Comparison of ENCODE assay signal across 11 cellular contexts in genomic region chr1:234924450-234925355, GRCh38.
A peak's percentile ranks its signal among the peaks of the same experiment; 100 is the strongest.
DNase-seq lines count a peak whose midpoint lies in the region; ATAC-seq, FAIRE-seq and TF ChIP-seq lines count a peak whose summit lies in the region.
"Had no signal": no experiment of that assay in that cellular context is flagged by ENCODE, and none has a peak within 500 bp of the region (broad histone marks: within the 10 kb centered on the region; RNA-seq: fewer than 3 reads in every experiment).

No MANE protein-coding gene starts in this region.

- H3K27me3 Mint-ChIP-seq in activated T-helper 1 cell treated with anti-CD3 and anti-CD28 coated beads, Interleukin-12 subunit alpha, Interleukin-12 subunit beta, Interleukin-2, Interleukin-4 antibody, amounts not matched to agents 30 ng/mL and 10 ng/mL and 1 ng/mL, durations not matched to agents 14 hours and 24 hours and 36 hours (ENCODE audit: insufficient read depth), result no peaks in the 10 kb centered on the region
- H3K27me3 Mint-ChIP-seq: progenitor cell of endocrine pancreas had no signal

- H3K4me3 ChIP-seq in kidney (ENCODE audit: low read length in 2 of 2) (no peak overlapping the region), skin epidermis (no peak overlapping the region)

- H3K27ac ChIP-seq in kidney (ENCODE audit: low read depth in 2 of 2, low read length in 2 of 2), result peak overlapping the region; percentile 40 to 88
- peak overlapping the region in 17 of 21 experiments; percentile 13 to 89 (median 70) for H3K27ac ChIP-seq in skin epidermis
- H3K27ac ChIP-seq: WERI-Rb-1 had no signal

- H3K9ac ChIP-seq in kidney (ENCODE audit: low read length in 2 of 2), result no peak overlapping the region

- no peak overlapping the region for H3K4me3 Mint-ChIP-seq in activated T-helper 1 cell treated with anti-CD3 and anti-CD28 coated beads, Interleukin-12 subunit alpha, Interleukin-12 subunit beta, Interleukin-2, Interleukin-4 antibody, amounts not matched to agents 30 ng/mL and 10 ng/mL and 1 ng/mL, durations not matched to agents 14 hours and 24 hours and 36 hours

- TF ChIP-seq POLR2A in GM18505 (IDR thresholded peaks at IDR 0.05; ENCODE audit: borderline replicate concordance, extremely low read depth, insufficient read depth, insufficient read length), result no peak

- no peak for DNase-seq in activated T-helper 1 cell treated with anti-CD3 and anti-CD28 coated beads, Interleukin-12 subunit alpha, Interleukin-12 subunit beta, Interleukin-2, Interleukin-4 antibody, amounts not matched to agents 30 ng/mL and 10 ng/mL and 1 ng/mL, durations not matched to agents 14 hours and 24 hours and 36 hours (ENCODE audit: low spot score)
- DNase-seq in kidney (no peak), HCEC 1CT (no peak)
- no peak for DNase-seq in stimulated activated CD4-positive, alpha-beta T cell treated with anti-CD3 and anti-CD28 coated beads, Interleukin-4, amount 100 ng/mL, for 4 hours
- DNase-seq: NCI-H748 treated with DMSO at 0.1 percent for 48 hours, WERI-Rb-1 had no signal

- intact Hi-C loops in activated T-helper 1 cell treated with anti-CD3 and anti-CD28 coated beads, Interleukin-12 subunit alpha, Interleukin-12 subunit beta, Interleukin-2, Interleukin-4 antibody, amounts not matched to agents 30 ng/mL and 10 ng/mL and 1 ng/mL, durations not matched to agents 14 hours and 24 hours and 36 hours (cut with micrococcal nuclease), result no loop called here
- intact Hi-C loops in kidney (cut with DNase I), result no loop called here

- no peaks in the 10 kb centered on the region for H3K36me3 ChIP-seq in kidney (ENCODE audit: control insufficient read depth in 1 of 2, insufficient read depth in 2 of 2, low read length in 2 of 2)
- H3K36me3 ChIP-seq: WERI-Rb-1 had no signal

- H3K4me1 ChIP-seq in kidney (ENCODE audit: control insufficient read depth in 1 of 2, insufficient read depth in 1 of 2, low read depth in 1 of 2, low read length in 2 of 2), result peaks cover 28 to 40% of the 10 kb centered on the region in 2 donors

- peaks cover 64% of the 10 kb centered on the region for H3K4me1 Mint-ChIP-seq in activated T-helper 1 cell treated with anti-CD3 and anti-CD28 coated beads, Interleukin-12 subunit alpha, Interleukin-12 subunit beta, Interleukin-2, Interleukin-4 antibody, amounts not matched to agents 30 ng/mL and 10 ng/mL and 1 ng/mL, durations not matched to agents 14 hours and 24 hours and 36 hours (ENCODE audit: low read depth)

- H3K27ac Mint-ChIP-seq in activated T-helper 1 cell treated with anti-CD3 and anti-CD28 coated beads, Interleukin-12 subunit alpha, Interleukin-12 subunit beta, Interleukin-2, Interleukin-4 antibody, amounts not matched to agents 30 ng/mL and 10 ng/mL and 1 ng/mL, durations not matched to agents 14 hours and 24 hours and 36 hours, result peak overlapping the region; percentile 73
- H3K27ac Mint-ChIP-seq: progenitor cell of endocrine pancreas had no signal

- no peak for ATAC-seq in GM18520 (IDR thresholded peaks at IDR 0.05; ENCODE audit: unreplicated experiment)
- no peak for ATAC-seq in GM18505 (IDR thresholded peaks at IDR 0.05; ENCODE audit: unreplicated experiment)

- no peaks in the 10 kb centered on the region for H3K9me3 ChIP-seq in kidney (ENCODE audit: control insufficient read depth in 1 of 2, low read length in 2 of 2)

- H3K9me3 Mint-ChIP-seq in activated T-helper 1 cell treated with anti-CD3 and anti-CD28 coated beads, Interleukin-12 subunit alpha, Interleukin-12 subunit beta, Interleukin-2, Interleukin-4 antibody, amounts not matched to agents 30 ng/mL and 10 ng/mL and 1 ng/mL, durations not matched to agents 14 hours and 24 hours and 36 hours, result peaks cover 26% of the 10 kb centered on the region

- H3K36me3 Mint-ChIP-seq in activated T-helper 1 cell treated with anti-CD3 and anti-CD28 coated beads, Interleukin-12 subunit alpha, Interleukin-12 subunit beta, Interleukin-2, Interleukin-4 antibody, amounts not matched to agents 30 ng/mL and 10 ng/mL and 1 ng/mL, durations not matched to agents 14 hours and 24 hours and 36 hours (ENCODE audit: low read depth), result peaks cover 14% of the 10 kb centered on the region

- no peak for FAIRE-seq in kidney (lab: Jason Lieb, UNC)

- TF ChIP-seq CTCF in GM12872 (IDR thresholded peaks at IDR 0.05; ENCODE audit: insufficient read depth, low read depth, low read length) (0 out of 3 replicates have a peak, but pooled peaks have one; percentile 5), kidney (IDR thresholded peaks at IDR 0.05; ENCODE audit: borderline replicate concordance, extremely low read depth, insufficient read depth) (no peak)
